ENCODE assay signal across 8 cellular contexts in the genomic region with DNA sequence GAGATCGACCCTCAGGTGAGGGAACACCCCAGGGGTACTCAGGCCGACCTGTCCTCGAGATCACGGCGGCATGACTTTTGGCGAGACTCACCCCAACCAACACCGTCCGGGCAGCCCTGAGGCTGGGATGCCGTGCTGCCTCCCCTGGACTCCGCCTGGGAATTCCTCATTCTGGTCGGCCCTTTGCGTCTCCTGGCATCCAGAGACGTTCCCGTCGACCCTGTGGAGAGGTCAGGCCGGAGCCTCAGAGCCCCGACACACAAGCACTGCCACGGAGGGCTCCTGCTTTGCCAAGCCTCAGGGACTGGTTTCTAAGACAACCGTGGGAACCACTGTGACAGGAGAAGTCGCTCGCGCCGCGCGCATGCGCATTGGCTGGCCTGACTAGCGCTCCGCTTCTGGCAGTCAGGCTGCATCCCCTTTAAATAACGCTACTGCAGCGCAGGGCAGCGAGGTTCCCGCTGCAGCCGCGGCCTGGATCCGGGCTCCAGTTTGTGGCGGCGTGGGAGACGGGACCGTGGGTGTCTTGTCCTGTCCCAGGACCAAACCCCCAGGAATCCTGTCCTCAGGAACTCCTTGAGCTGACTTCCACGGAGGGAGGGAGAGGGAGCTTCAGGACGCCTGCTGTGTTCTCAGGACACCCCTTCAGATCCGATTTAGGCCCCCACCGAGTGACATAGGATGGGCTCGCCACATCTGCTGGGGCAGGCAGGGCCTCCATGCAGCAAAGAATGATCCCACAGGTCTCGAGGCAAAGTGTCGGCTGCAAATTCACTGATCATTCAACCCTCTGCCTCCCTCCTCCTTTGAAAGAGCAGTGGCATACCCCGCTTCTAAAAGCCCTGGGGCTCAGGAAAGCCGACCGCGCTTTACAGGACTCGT.
DNase-seq lines count a peak whose midpoint lies in the region; ATAC-seq lines count a peak whose summit lies in the region.

No MANE protein-coding gene starts in this region.

- no peaks in the 10 kb centered on the region for H3K9me3 Mint-ChIP-seq in activated naive CD8-positive, alpha-beta T cell treated with anti-CD3 and anti-CD28 coated beads, Interleukin-2, amount 10 ng/mL, durations not matched to agents 7 days and 5 days

- H3K27ac Mint-ChIP-seq in activated naive CD8-positive, alpha-beta T cell treated with anti-CD3 and anti-CD28 coated beads, Interleukin-2, amount 10 ng/mL, durations not matched to agents 7 days and 5 days, result no peak overlapping the region

- POLR2A ChIA-PET in activated naive CD8-positive, alpha-beta T cell treated with anti-CD3 and anti-CD28 coated beads, Interleukin-2, amount 10 ng/mL, durations not matched to agents 7 days and 5 days (lab: Charles Lee), result no interaction called here

- H3K36me3 ChIP-seq in rectal smooth muscle tissue (ENCODE audit: control insufficient read depth, insufficient read depth, low read length), result no peaks in the 10 kb centered on the region

- H3K9ac ChIP-seq in rectal smooth muscle tissue (ENCODE audit: low read length), result no peak overlapping the region

- intact Hi-C loops in left cardiac atrium (cut with DNase I), result no loop called here

- peaks cover 15% of the 10 kb centered on the region for H3K27me3 ChIP-seq in rectal smooth muscle tissue (ENCODE audit: control insufficient read depth, insufficient read depth, low read length)

- no peak overlapping the region for H3K27ac ChIP-seq in rectal smooth muscle tissue (ENCODE audit: low read depth, low read length)

- peak; percentile 26 for DNase-seq in DMS153 treated with DMSO at 0.1 percent for 48 hours (lab: John Stamatoyannopoulos, UW; ENCODE audit: unreplicated experiment)
- peak; percentile 75 for DNase-seq in SW480 (ENCODE audit: low spot score)
- DNase-seq in activated naive CD8-positive, alpha-beta T cell treated with anti-CD3 and anti-CD28 coated beads, Interleukin-2, amount 10 ng/mL, durations not matched to agents 7 days and 5 days, result peak; percentile 82
- DNase-seq in left cardiac atrium, result peak; percentile 81
- DNase-seq in H4 (ENCODE audit: low spot score), result no peak

- H3K36me3 Mint-ChIP-seq in activated naive CD8-positive, alpha-beta T cell treated with anti-CD3 and anti-CD28 coated beads, Interleukin-2, amount 10 ng/mL, durations not matched to agents 7 days and 5 days, result peaks cover 1% of the 10 kb centered on the region

- peak overlapping the region; percentile 87 for H3K4me3 Mint-ChIP-seq in activated naive CD8-positive, alpha-beta T cell treated with anti-CD3 and anti-CD28 coated beads, Interleukin-2, amount 10 ng/mL, durations not matched to agents 7 days and 5 days

- ATAC-seq in HG03378 (IDR thresholded peaks at IDR 0.05; ENCODE audit: unreplicated experiment) (peak; percentile 39), left cardiac atrium (peak; percentile 62 to 73), GM21737 (IDR thresholded peaks at IDR 0.05; ENCODE audit: unreplicated experiment) (no peak)
- ATAC-seq in activated naive CD8-positive, alpha-beta T cell treated with anti-CD3 and anti-CD28 coated beads, Interleukin-2, amount 10 ng/mL, durations not matched to agents 7 days and 5 days (ENCODE audit: low read depth), result peak; percentile 59

- H3K4me1 Mint-ChIP-seq in activated naive CD8-positive, alpha-beta T cell treated with anti-CD3 and anti-CD28 coated beads, Interleukin-2, amount 10 ng/mL, durations not matched to agents 7 days and 5 days, result peaks cover 26% of the 10 kb centered on the region

- H3K4me3 ChIP-seq in rectal smooth muscle tissue (ENCODE audit: low read length), result peak overlapping the region; percentile 44

- peaks cover 67% of the 10 kb centered on the region for H3K27me3 Mint-ChIP-seq in activated naive CD8-positive, alpha-beta T cell treated with anti-CD3 and anti-CD28 coated beads, Interleukin-2, amount 10 ng/mL, durations not matched to agents 7 days and 5 days

- H3K4me1 ChIP-seq in rectal smooth muscle tissue (ENCODE audit: control insufficient read depth, insufficient read depth, low read length), result peaks cover 10% of the 10 kb centered on the region
